2 cellular contexts compared by ENCODE assay signal in genomic region chr6:43742285-43742684, GRCh38.
TF ChIP-seq lines count a peak whose summit lies in the region.

No MANE protein-coding gene starts in this region.

TF ChIP-seq in SK-N-SH, 30 proteins besides CTCF, POLR2A, EP300 and RAD21 (continued from another document):
- TF ChIP-seq RCOR1 (IDR thresholded peaks at IDR 0.05; ENCODE audit: low read length) (no peak), GABPA (IDR thresholded peaks at IDR 0.05; ENCODE audit: low read depth) (no peak), MXI1 (IDR thresholded peaks at IDR 0.05; ENCODE audit: low read depth, low read length) (no peak), RXRA (IDR thresholded peaks at IDR 0.05; ENCODE audit: borderline replicate concordance, low read depth) (no peak)
- TF ChIP-seq, protein P1, sequence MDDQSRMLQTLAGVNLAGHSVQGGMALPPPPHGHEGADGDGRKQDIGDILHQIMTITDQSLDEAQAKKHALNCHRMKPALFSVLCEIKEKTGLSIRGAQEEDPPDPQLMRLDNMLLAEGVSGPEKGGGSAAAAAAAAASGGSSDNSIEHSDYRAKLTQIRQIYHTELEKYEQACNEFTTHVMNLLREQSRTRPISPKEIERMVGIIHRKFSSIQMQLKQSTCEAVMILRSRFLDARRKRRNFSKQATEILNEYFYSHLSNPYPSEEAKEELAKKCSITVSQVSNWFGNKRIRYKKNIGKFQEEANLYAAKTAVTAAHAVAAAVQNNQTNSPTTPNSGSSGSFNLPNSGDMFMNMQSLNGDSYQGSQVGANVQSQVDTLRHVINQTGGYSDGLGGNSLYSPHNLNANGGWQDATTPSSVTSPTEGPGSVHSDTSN (IDR thresholded peaks at IDR 0.05): no peak
TF ChIP-seq in SK-N-SH: peak in this region for 0.

TF ChIP-seq in SK-N-SH treated with all-trans-retinoic acid at 6 μM for 48 hours, 23 proteins besides CTCF, POLR2A, EP300 and RAD21 (continued from another document):
- TF ChIP-seq TSHZ2 (CRISPR knock-in tag; IDR thresholded peaks at IDR 0.05) (no peak), GLIS3 (CRISPR knock-in tag; IDR thresholded peaks at IDR 0.05) (no peak), ARNTL (CRISPR knock-in tag; IDR thresholded peaks at IDR 0.05; ENCODE audit: borderline replicate concordance, low read depth) (no peak), ZC3H10 (CRISPR knock-in tag; IDR thresholded peaks at IDR 0.05) (no peak), ESRRG (CRISPR knock-in tag; IDR thresholded peaks at IDR 0.05) (no peak), ZNF8 (CRISPR knock-in tag; IDR thresholded peaks at IDR 0.05) (no peak), ZFP3 (CRISPR knock-in tag; IDR thresholded peaks at IDR 0.05) (no peak), ZFP30 (CRISPR knock-in tag; IDR thresholded peaks at IDR 0.05) (no peak), PPARA (CRISPR knock-in tag; IDR thresholded peaks at IDR 0.05; ENCODE audit: borderline replicate concordance) (no peak), TOX (CRISPR knock-in tag; IDR thresholded peaks at IDR 0.05; ENCODE audit: borderline replicate concordance) (no peak), ZNF70 (CRISPR knock-in tag; IDR thresholded peaks at IDR 0.05) (no peak), BACH2 (CRISPR knock-in tag; IDR thresholded peaks at IDR 0.05; ENCODE audit: borderline replicate concordance) (no peak), ZNF565 (CRISPR knock-in tag; conservative IDR thresholded peaks at IDR 0.05; ENCODE audit: low read depth) (no peak)
- TF ChIP-seq, protein P2, sequence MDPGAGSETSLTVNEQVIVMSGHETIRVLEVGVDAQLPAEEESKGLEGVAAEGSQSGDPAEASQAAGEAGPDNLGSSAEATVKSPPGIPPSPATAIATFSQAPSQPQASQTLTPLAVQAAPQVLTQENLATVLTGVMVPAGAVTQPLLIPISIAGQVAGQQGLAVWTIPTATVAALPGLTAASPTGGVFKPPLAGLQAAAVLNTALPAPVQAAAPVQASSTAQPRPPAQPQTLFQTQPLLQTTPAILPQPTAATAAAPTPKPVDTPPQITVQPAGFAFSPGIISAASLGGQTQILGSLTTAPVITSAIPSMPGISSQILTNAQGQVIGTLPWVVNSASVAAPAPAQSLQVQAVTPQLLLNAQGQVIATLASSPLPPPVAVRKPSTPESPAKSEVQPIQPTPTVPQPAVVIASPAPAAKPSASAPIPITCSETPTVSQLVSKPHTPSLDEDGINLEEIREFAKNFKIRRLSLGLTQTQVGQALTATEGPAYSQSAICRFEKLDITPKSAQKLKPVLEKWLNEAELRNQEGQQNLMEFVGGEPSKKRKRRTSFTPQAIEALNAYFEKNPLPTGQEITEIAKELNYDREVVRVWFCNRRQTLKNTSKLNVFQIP (CRISPR knock-in tag; IDR thresholded peaks at IDR 0.05; ENCODE audit: borderline replicate concordance, low read depth): no peak
- TF ChIP-seq, protein P3, sequence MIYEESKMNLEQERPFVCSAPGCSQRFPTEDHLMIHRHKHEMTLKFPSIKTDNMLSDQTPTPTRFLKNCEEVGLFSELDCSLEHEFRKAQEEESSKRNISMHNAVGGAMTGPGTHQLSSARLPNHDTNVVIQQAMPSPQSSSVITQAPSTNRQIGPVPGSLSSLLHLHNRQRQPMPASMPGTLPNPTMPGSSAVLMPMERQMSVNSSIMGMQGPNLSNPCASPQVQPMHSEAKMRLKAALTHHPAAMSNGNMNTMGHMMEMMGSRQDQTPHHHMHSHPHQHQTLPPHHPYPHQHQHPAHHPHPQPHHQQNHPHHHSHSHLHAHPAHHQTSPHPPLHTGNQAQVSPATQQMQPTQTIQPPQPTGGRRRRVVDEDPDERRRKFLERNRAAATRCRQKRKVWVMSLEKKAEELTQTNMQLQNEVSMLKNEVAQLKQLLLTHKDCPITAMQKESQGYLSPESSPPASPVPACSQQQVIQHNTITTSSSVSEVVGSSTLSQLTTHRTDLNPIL (CRISPR knock-in tag; IDR thresholded peaks at IDR 0.05; ENCODE audit: low read depth): no peak
